1 cellular context compared by ENCODE assay signal in genomic region chr7:127588697-127589482, GRCh38.
TF ChIP-seq lines count a peak whose summit lies in the region.

No MANE protein-coding gene starts in this region.

TF ChIP-seq in K562, 482 proteins besides CTCF, POLR2A, EP300 and RAD21 (continues in another document):
- no peak for TF ChIP-seq TRIM25 (IDR thresholded peaks at IDR 0.05; ENCODE audit: borderline replicate concordance)
- 0 out of 2 replicates have a peak, but pooled peaks have one; percentile 46 for TF ChIP-seq ZBTB1 (CRISPR knock-in tag; IDR thresholded peaks at IDR 0.05; ENCODE audit: borderline replicate concordance, low read depth)
- 0 out of 2 replicates have a peak, but pooled peaks have one; percentile 22 for TF ChIP-seq MIER1 (IDR thresholded peaks at IDR 0.05; ENCODE audit: low read depth)
- TF ChIP-seq TFAM (CRISPR knock-in tag; conservative IDR thresholded peaks at IDR 0.05) = no peak
- TF ChIP-seq CHD4 (IDR thresholded peaks at IDR 0.05; ENCODE audit: insufficient read depth, insufficient replicate concordance, low read depth, low read length, poor library complexity, severe bottlenecking) = peak; percentile 42
- TF ChIP-seq NUFIP1 (IDR thresholded peaks at IDR 0.05; ENCODE audit: partially characterized antibody) = no peak
- TF ChIP-seq TGIF2 (CRISPR knock-in tag; IDR thresholded peaks at IDR 0.05) = peak; percentile 69; the same call in 1 of the 2 replicates
- TF ChIP-seq, protein P1, sequence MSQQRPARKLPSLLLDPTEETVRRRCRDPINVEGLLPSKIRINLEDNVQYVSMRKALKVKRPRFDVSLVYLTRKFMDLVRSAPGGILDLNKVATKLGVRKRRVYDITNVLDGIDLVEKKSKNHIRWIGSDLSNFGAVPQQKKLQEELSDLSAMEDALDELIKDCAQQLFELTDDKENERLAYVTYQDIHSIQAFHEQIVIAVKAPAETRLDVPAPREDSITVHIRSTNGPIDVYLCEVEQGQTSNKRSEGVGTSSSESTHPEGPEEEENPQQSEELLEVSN (IDR thresholded peaks at IDR 0.05; ENCODE audit: borderline replicate concordance in 1 of 2, extremely low read depth in 1 of 2, insufficient read depth in 1 of 2, insufficient read length in 1 of 2, low read depth in 1 of 2, low read length in 1 of 2, poor library complexity in 1 of 2, severe bottlenecking in 1 of 2) = peak; percentile 76 to 87
- no peak for TF ChIP-seq ZNF766 (CRISPR knock-in tag; conservative IDR thresholded peaks at IDR 0.05)
- no peak for TF ChIP-seq XRCC3 (IDR thresholded peaks at IDR 0.05)
- no peak for TF ChIP-seq RHOXF2B (CRISPR knock-in tag; conservative IDR thresholded peaks at IDR 0.05)
- 0 out of 2 replicates have a peak, but pooled peaks have one; percentile 68 for TF ChIP-seq TCF15 (CRISPR knock-in tag; IDR thresholded peaks at IDR 0.05)
- no peak for TF ChIP-seq PHB (CRISPR knock-in tag; IDR thresholded peaks at IDR 0.05)
- no peak for TF ChIP-seq KLF10 (CRISPR knock-in tag; IDR thresholded peaks at IDR 0.05)
- TF ChIP-seq, protein P2, sequence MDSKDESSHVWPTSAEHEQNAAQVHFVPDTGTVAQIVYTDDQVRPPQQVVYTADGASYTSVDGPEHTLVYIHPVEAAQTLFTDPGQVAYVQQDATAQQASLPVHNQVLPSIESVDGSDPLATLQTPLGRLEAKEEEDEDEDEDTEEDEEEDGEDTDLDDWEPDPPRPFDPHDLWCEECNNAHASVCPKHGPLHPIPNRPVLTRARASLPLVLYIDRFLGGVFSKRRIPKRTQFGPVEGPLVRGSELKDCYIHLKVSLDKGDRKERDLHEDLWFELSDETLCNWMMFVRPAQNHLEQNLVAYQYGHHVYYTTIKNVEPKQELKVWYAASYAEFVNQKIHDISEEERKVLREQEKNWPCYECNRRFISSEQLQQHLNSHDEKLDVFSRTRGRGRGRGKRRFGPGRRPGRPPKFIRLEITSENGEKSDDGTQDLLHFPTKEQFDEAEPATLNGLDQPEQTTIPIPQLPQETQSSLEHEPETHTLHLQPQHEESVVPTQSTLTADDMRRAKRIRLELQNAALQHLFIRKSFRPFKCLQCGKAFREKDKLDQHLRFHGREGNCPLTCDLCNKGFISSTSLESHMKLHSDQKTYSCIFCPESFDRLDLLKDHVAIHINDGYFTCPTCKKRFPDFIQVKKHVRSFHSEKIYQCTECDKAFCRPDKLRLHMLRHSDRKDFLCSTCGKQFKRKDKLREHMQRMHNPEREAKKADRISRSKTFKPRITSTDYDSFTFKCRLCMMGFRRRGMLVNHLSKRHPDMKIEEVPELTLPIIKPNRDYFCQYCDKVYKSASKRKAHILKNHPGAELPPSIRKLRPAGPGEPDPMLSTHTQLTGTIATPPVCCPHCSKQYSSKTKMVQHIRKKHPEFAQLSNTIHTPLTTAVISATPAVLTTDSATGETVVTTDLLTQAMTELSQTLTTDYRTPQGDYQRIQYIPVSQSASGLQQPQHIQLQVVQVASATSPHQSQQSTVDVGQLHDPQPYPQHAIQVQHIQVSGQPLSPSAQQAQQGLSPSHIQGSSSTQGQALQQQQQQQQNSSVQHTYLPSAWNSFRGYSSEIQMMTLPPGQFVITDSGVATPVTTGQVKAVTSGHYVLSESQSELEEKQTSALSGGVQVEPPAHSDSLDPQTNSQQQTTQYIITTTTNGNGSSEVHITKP (IDR thresholded peaks at IDR 0.05; ENCODE audit: partially characterized antibody) = peak; percentile 4
- TF ChIP-seq ETS2 (tag; IDR thresholded peaks at IDR 0.05; ENCODE audit: borderline replicate concordance, poor library complexity, severe bottlenecking) = no peak
- no peak for TF ChIP-seq ERF (CRISPR knock-in tag; IDR thresholded peaks at IDR 0.05)
- TF ChIP-seq, protein P3, sequence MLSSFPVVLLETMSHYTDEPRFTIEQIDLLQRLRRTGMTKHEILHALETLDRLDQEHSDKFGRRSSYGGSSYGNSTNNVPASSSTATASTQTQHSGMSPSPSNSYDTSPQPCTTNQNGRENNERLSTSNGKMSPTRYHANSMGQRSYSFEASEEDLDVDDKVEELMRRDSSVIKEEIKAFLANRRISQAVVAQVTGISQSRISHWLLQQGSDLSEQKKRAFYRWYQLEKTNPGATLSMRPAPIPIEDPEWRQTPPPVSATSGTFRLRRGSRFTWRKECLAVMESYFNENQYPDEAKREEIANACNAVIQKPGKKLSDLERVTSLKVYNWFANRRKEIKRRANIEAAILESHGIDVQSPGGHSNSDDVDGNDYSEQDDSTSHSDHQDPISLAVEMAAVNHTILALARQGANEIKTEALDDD (IDR thresholded peaks at IDR 0.05) = no peak
- TF ChIP-seq ZKSCAN1 (IDR thresholded peaks at IDR 0.05; ENCODE audit: low read depth, low read length) = no peak
- peak; percentile 15 for TF ChIP-seq RBM22 (IDR thresholded peaks at IDR 0.05; ENCODE audit: low read depth, low read length, poor library complexity, severe bottlenecking)
- TF ChIP-seq CAMTA2 (CRISPR knock-in tag; conservative IDR thresholded peaks at IDR 0.05) = no peak
- no peak for TF ChIP-seq TCF7 (IDR thresholded peaks at IDR 0.05; ENCODE audit: borderline replicate concordance)
- 0 out of 2 replicates have a peak, but pooled peaks have one; percentile 58 for TF ChIP-seq ZBTB2 (IDR thresholded peaks at IDR 0.05)
- TF ChIP-seq CSDE1 (IDR thresholded peaks at IDR 0.05) = peak in 1 of 2 experiments; percentile 35; a peak in 1 of 4 replicates
- TF ChIP-seq DIDO1 (tag; IDR thresholded peaks at IDR 0.05; ENCODE audit: low read depth) = no peak
- TF ChIP-seq NBN (IDR thresholded peaks at IDR 0.05; ENCODE audit: low read depth) = 0 out of 2 replicates have a peak, but pooled peaks have one; percentile 52
- no peak for TF ChIP-seq NR2C1 (IDR thresholded peaks at IDR 0.05)
- TF ChIP-seq NR2C1 (tag; IDR thresholded peaks at IDR 0.05) = no peak
- TF ChIP-seq MAZ (CRISPR knock-in tag; conservative IDR thresholded peaks at IDR 0.05 in 1 of 2, IDR thresholded peaks at IDR 0.05 in 1 of 2) = peak in 1 of 2 experiments; percentile 49
- no peak for TF ChIP-seq STAT5A (IDR thresholded peaks at IDR 0.05; ENCODE audit: borderline replicate concordance, low read length)
- peak in 1 of 2 experiments; percentile 67; a peak in 1 of 4 replicates for TF ChIP-seq TEAD1 (CRISPR knock-in tag; IDR thresholded peaks at IDR 0.05)
- no peak for TF ChIP-seq MCM5 (IDR thresholded peaks at IDR 0.05; ENCODE audit: low read depth)
- TF ChIP-seq CBX1 (IDR thresholded peaks at IDR 0.05; ENCODE audit: low read depth) = 0 out of 2 replicates have a peak, but pooled peaks have one; percentile 1
- TF ChIP-seq OTX1 (CRISPR knock-in tag; IDR thresholded peaks at IDR 0.05) = 0 out of 2 replicates have a peak, but pooled peaks have one; percentile 27
- no peak for TF ChIP-seq ZNF253 (CRISPR knock-in tag; conservative IDR thresholded peaks at IDR 0.05)
- TF ChIP-seq ZNF431 (CRISPR knock-in tag; IDR thresholded peaks at IDR 0.05) = 0 out of 2 replicates have a peak, but pooled peaks have one; percentile 42
- TF ChIP-seq RUNX1 (IDR thresholded peaks at IDR 0.05; ENCODE audit: low read depth) = peak; percentile 37; the same call in 1 of the 2 replicates
- TF ChIP-seq LEF1 (IDR thresholded peaks at IDR 0.05) = no peak
- TF ChIP-seq VEZF1 (CRISPR knock-in tag; IDR thresholded peaks at IDR 0.05) = no peak
- 0 out of 2 replicates have a peak, but pooled peaks have one; percentile 42 for TF ChIP-seq CBFB (CRISPR knock-in tag; IDR thresholded peaks at IDR 0.05)
- TF ChIP-seq HMG20B (CRISPR knock-in tag; IDR thresholded peaks at IDR 0.05) = no peak
- TF ChIP-seq MTA3 (IDR thresholded peaks at IDR 0.05; ENCODE audit: borderline replicate concordance) = peak; percentile 76; the same call in 1 of the 2 replicates
- TF ChIP-seq MYC (IDR thresholded peaks at IDR 0.05; ENCODE audit: low read depth, low read length) = peak; percentile 47
- TF ChIP-seq MYC (CRISPR knock-in tag; IDR thresholded peaks at IDR 0.05; ENCODE audit: borderline replicate concordance, low read depth) = no peak
- peak; percentile 29; the same call in 1 of the 2 replicates for TF ChIP-seq MAX (CRISPR knock-in tag; IDR thresholded peaks at IDR 0.05)
- TF ChIP-seq, protein P4, sequence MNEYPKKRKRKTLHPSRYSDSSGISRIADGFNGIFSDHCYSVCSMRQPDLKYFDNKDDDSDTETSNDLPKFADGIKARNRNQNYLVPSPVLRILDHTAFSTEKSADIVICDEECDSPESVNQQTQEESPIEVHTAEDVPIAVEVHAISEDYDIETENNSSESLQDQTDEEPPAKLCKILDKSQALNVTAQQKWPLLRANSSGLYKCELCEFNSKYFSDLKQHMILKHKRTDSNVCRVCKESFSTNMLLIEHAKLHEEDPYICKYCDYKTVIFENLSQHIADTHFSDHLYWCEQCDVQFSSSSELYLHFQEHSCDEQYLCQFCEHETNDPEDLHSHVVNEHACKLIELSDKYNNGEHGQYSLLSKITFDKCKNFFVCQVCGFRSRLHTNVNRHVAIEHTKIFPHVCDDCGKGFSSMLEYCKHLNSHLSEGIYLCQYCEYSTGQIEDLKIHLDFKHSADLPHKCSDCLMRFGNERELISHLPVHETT (CRISPR knock-in tag; conservative IDR thresholded peaks at IDR 0.05 in 1 of 2, IDR thresholded peaks at IDR 0.05 in 1 of 2) = 0 out of 4 replicates have a peak, but pooled peaks of 1 of the 2 experiments have one; percentile 4
- TF ChIP-seq, protein P5, sequence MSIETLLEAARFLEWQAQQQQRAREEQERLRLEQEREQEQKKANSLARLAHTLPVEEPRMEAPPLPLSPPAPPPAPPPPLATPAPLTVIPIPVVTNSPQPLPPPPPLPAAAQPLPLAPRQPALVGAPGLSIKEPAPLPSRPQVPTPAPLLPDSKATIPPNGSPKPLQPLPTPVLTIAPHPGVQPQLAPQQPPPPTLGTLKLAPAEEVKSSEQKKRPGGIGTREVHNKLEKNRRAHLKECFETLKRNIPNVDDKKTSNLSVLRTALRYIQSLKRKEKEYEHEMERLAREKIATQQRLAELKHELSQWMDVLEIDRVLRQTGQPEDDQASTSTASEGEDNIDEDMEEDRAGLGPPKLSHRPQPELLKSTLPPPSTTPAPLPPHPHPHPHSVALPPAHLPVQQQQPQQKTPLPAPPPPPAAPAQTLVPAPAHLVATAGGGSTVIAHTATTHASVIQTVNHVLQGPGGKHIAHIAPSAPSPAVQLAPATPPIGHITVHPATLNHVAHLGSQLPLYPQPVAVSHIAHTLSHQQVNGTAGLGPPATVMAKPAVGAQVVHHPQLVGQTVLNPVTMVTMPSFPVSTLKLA (conservative IDR thresholded peaks at IDR 0.05) = peak; percentile 27 to 69; a peak in 2 of 4 replicates
- TF ChIP-seq, protein P6, sequence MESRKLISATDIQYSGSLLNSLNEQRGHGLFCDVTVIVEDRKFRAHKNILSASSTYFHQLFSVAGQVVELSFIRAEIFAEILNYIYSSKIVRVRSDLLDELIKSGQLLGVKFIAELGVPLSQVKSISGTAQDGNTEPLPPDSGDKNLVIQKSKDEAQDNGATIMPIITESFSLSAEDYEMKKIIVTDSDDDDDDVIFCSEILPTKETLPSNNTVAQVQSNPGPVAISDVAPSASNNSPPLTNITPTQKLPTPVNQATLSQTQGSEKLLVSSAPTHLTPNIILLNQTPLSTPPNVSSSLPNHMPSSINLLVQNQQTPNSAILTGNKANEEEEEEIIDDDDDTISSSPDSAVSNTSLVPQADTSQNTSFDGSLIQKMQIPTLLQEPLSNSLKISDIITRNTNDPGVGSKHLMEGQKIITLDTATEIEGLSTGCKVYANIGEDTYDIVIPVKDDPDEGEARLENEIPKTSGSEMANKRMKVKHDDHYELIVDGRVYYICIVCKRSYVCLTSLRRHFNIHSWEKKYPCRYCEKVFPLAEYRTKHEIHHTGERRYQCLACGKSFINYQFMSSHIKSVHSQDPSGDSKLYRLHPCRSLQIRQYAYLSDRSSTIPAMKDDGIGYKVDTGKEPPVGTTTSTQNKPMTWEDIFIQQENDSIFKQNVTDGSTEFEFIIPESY (CRISPR knock-in tag; IDR thresholded peaks at IDR 0.05) = peak; percentile 73; the same call in 1 of the 2 replicates
- TF ChIP-seq PHF8 (IDR thresholded peaks at IDR 0.05; ENCODE audit: borderline replicate concordance, low read length) = peak; percentile 33; the same call in 1 of the 2 replicates
